Comparison of ENCODE assay signal across 8 cellular contexts in genomic region chr1:222712253-222713090, GRCh38. TPM values are rescaled to one million over a fixed set of nuclear protein-coding genes. Genes with fewer than 3 reads are reported as not detected.
A peak's percentile ranks its signal among the peaks of the same experiment; 100 is the strongest.
DNase-seq lines count a peak whose midpoint lies in the region; ATAC-seq and TF ChIP-seq lines count a peak whose summit lies in the region.

Gene AIDA, minus strand, starts transcription at chr1:222712491. Its CDS starts 174 bp downstream, at chr1:222712317.
Gene BROX, plus strand, starts transcription at chr1:222712564. Its CDS starts 3,136 bp downstream, at chr1:222715700.

- ATAC-seq in GM21526 (IDR thresholded peaks at IDR 0.05; ENCODE audit: low FRiP score, unreplicated experiment): peak; percentile 75

- no peaks in the 10 kb centered on the region for H3F3A ChIP-seq in OCI-LY1 (ENCODE audit: insufficient read depth, low read length)

- DNase-seq in D341Med (ENCODE audit: low spot score): peak; percentile 97
- DNase-seq in HuH-7 (ENCODE audit: low spot score): peak; percentile 85
- DNase-seq in activated CD8-positive, alpha-beta memory T cell treated with anti-CD3 and anti-CD28 coated beads, Interleukin-2, amount 50 U/mL, for 4 hours: peak; percentile 98
- peak; percentile 95 for DNase-seq in midbrain (lab: John Stamatoyannopoulos, UW)
- peak; percentile 92 to 94 for DNase-seq in stimulated activated CD8-positive, alpha-beta memory T cell treated with anti-CD3 and anti-CD28 coated beads, Interleukin-2, amount 100 ng/mL, for 1 hour (ENCODE audit: low read depth in 2 of 2)

- H4K20me1 ChIP-seq in OCI-LY1 (ENCODE audit: insufficient read depth, low read length): no peaks in the 10 kb centered on the region

- H3K36me3 ChIP-seq in OCI-LY1 (ENCODE audit: insufficient read depth, low read length): peaks cover 14% of the 10 kb centered on the region; the same call in 1 of the 2 replicates

- H3K9me3 ChIP-seq in OCI-LY1 (ENCODE audit: low read length): no peaks in the 10 kb centered on the region

- 0 out of 2 replicates have a peak, but pooled peaks cover 7% of the 10 kb centered on the region for H3K79me2 ChIP-seq in OCI-LY1 (ENCODE audit: insufficient read depth, low read length)

- peak within 1 kb of the TSS; percentile 91 for H3K9ac ChIP-seq in OCI-LY1 (ENCODE audit: low read length)

- TF ChIP-seq CTCF in OCI-LY1 (IDR thresholded peaks at IDR 0.05; ENCODE audit: low read length): no peak

- peak within 1 kb of the TSS; percentile 95 for H3K27ac ChIP-seq in OCI-LY1 (ENCODE audit: low read depth, low read length, poor library complexity, severe bottlenecking)

- H3K4me1 ChIP-seq in OCI-LY1 (ENCODE audit: insufficient read depth, low read length, severe bottlenecking): peaks cover 20% of the 10 kb centered on the region

- H3K4me3 ChIP-seq in OCI-LY1 (ENCODE audit: low read depth, low read length, poor library complexity, severe bottlenecking): peak within 1 kb of the TSS; percentile 83

- H3K27me3 ChIP-seq in OCI-LY1 (ENCODE audit: insufficient read depth, low read length): no peaks in the 10 kb centered on the region

- in situ Hi-C loops in endometrial microvascular endothelial cells (cut with HindIII; ENCODE audit: inconsistent ontology term, low pct_unique_long_range_greater_than_20kb, low sequenced_read_pairs): no loop called here

- peak within 1 kb of the TSS; percentile 88 for H3K4me2 ChIP-seq in OCI-LY1 (ENCODE audit: low read length)

- H3K9me2 ChIP-seq in OCI-LY1 (ENCODE audit: low read depth, low read length): no peaks in the 10 kb centered on the region

- H2AFZ ChIP-seq in OCI-LY1 (ENCODE audit: low read length): peak within 1 kb of the TSS; percentile 40; the same call in 1 of the 2 replicates

RNA-seq across cellular contexts. Expression of gene AIDA, which starts in this region (rescaled TPM):
- 75.1 TPM for total RNA-seq in endometrial microvascular endothelial cells (ENCODE audit: inconsistent ontology term)

RNA-seq across cellular contexts. Expression of gene BROX, which starts in this region (rescaled TPM):
- total RNA-seq in endometrial microvascular endothelial cells (ENCODE audit: inconsistent ontology term): 66.5 TPM

Comparison
In these comparisons a context has a peak if more than half of its experiments do, and no peak if none do; other contexts are left out.
1. Peak in every context shown above with its lines: DNase-seq, ATAC-seq, H3K4me3 ChIP-seq and H3K27ac ChIP-seq.